In genomic region chr1:12600880-12601633, GRCh38 we compare ENCODE assay signal across 10 cellular contexts. TPM values are rescaled to one million over a fixed set of nuclear protein-coding genes. Genes with fewer than 3 reads are reported as not detected.
DNase-seq lines count a peak whose midpoint lies in the region; TF ChIP-seq lines count a peak whose summit lies in the region.
"Had no signal": no experiment of that assay in that cellular context is flagged by ENCODE, and none has a peak within 500 bp of the region (broad histone marks: within the 10 kb centered on the region; RNA-seq: fewer than 3 reads in every experiment).

No MANE protein-coding gene starts in this region.

- no peaks in the 10 kb centered on the region for H3K79me2 ChIP-seq in KMS-11 (ENCODE audit: insufficient read depth, low read depth)

- H3K4me3 ChIP-seq in KMS-11 (IDR thresholded peaks at IDR 0.05; ENCODE audit: insufficient read depth, low read depth, low read length) (no peak overlapping the region), fibroblast of the aortic adventitia (ENCODE audit: low read depth, low read length) (no peak overlapping the region), spleen (no peak overlapping the region)

- no peak overlapping the region for H2AFZ ChIP-seq in KMS-11 (ENCODE audit: low read depth)

- DNase-seq in COLO668 (lab: John Stamatoyannopoulos, UW; ENCODE audit: unreplicated experiment) (peak; percentile 70), activated T-cell treated with anti-CD3 and anti-CD28 coated beads for 1 hour (ENCODE audit: low read depth) (peak; percentile 52), fibroblast of the aortic adventitia (ENCODE audit: low read depth) (peak; percentile 51), spleen (no peak), LoVo (ENCODE audit: low spot score) (no peak), middle frontal gyrus (ENCODE audit: extremely low spot score, low spot score) (no peak), GM19240 (ENCODE audit: insufficient read length, low spot score) (no peak)
- DNase-seq: naive B cell had no signal

- 66 to 70% (median 69%) methylated on average over 8 to 9 of the region's 9 CpGs for WGBS in spleen, 5 donors

- no peak for TF ChIP-seq POLR2A in spleen (IDR thresholded peaks at IDR 0.05)

- no peaks in the 10 kb centered on the region for H3K4me1 ChIP-seq in KMS-11 (ENCODE audit: low read depth, poor library complexity, severe bottlenecking)
- peaks cover 38 to 96% (median 69%) of the 10 kb centered on the region in 6 donors for H3K4me1 ChIP-seq in spleen

- no peaks in the 10 kb centered on the region for H4K20me1 ChIP-seq in KMS-11 (ENCODE audit: insufficient read depth)

- H3K4me2 ChIP-seq in KMS-11: no peak overlapping the region

- intact Hi-C loops in spleen (cut with DNase I; ENCODE audit: low total_unique reads): no loop called here

- H3K9me3 ChIP-seq in spleen: no peaks in the 10 kb centered on the region

- H3K27ac ChIP-seq in KMS-11: no peak overlapping the region
- no peak overlapping the region for H3K27ac ChIP-seq in spleen

- H3K27me3 ChIP-seq in KMS-11 (ENCODE audit: insufficient read depth, low read depth) (no peaks in the 10 kb centered on the region), spleen (replicated peaks in 1 of 7) (peaks cover 0 to 4% (median 0%) of the 10 kb centered on the region in 7 donors)

- no peak overlapping the region for H3K9ac ChIP-seq in KMS-11

- H3K36me3 ChIP-seq in KMS-11 (ENCODE audit: insufficient read depth): no peaks in the 10 kb centered on the region
- no peaks in the 10 kb centered on the region for H3K36me3 ChIP-seq in spleen

- TF ChIP-seq CTCF in KMS-11 (conservative IDR thresholded peaks at IDR 0.05; ENCODE audit: low read depth, low read length) (peak; percentile 46), fibroblast of the aortic adventitia (IDR thresholded peaks at IDR 0.05; ENCODE audit: insufficient read depth, low read length) (peak; percentile 47), spleen (IDR thresholded peaks at IDR 0.05 in 8 of 11, conservative IDR thresholded peaks at IDR 0.05 in 3 of 11) (peak in 10 of 11 experiments; percentile 10 to 67 (median 38))

RNA-seq across cellular contexts. Expression of gene DHRS3, which starts 17.0 kb away (rescaled TPM):
- total RNA-seq in fibroblast of the aortic adventitia (ENCODE audit: low replicate concordance): 64.4 and 114 TPM in 2 replicates
- 10 to 100 TPM; 21.0 to 41.0 (median 35.1) TPM for total RNA-seq in spleen
- 10 to 100 TPM in 2 of 3 donors, 1 to 10 TPM in 1; 8.9 to 19.5 (median 13.6) TPM for polyA plus RNA-seq in spleen

RNA-seq across cellular contexts. Expression of gene AADACL4, which starts 42.8 kb away (rescaled TPM):
- total RNA-seq in fibroblast of the aortic adventitia (ENCODE audit: low replicate concordance): not detected in 2 replicates
- total RNA-seq in spleen: under 1 TPM in 2 of 7 donors, not detected in 5; 0.23 to 0.32 TPM
- under 1 TPM in 2 of 3 donors, not detected in 1; 0.04 to 0.29 TPM for polyA plus RNA-seq in spleen
- polyA plus RNA-seq: IgD-negative memory B cell had no signal

Comparison
In these comparisons a context has a peak if more than half of its experiments do, and no peak if none do; other contexts are left out.
1. DNase-seq: peak in COLO668 (single experiment), activated T-cell treated with anti-CD3 and anti-CD28 coated beads for 1 hour (single experiment) and fibroblast of the aortic adventitia (single experiment); none in spleen (single experiment), LoVo (single experiment), middle frontal gyrus (single experiment) and GM19240 (single experiment).
2. Peak in every context shown above with its lines, with median percentiles within 50 percentile points of each other: CTCF ChIP-seq.